In the genomic region with DNA sequence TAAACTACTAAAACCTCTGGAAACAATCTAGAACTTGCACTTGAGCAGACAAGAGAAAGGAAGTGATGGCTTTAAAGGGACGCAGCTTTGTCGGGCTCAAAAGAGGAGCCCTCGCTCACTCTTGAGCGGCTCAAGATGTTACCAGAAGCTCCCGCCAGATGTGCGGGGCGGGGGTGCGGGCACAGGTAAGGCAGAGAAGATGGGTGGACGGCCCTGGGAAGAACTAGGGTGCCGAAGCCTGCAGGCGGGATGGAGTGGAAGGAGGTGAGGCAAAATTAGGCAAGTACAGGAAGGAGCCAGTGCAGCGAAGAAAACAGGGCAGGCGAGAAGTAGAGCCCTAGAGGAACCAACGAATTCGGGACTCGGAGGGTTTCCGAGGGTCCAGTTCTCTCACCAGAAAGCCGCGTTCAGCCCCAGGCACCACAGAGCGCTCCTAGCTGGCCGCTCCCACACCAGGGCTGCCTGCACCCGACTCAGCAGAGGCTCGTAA, we compare ENCODE assay signal across 8 cellular contexts. TPM values are rescaled to one million over a fixed set of nuclear protein-coding genes. Genes with fewer than 3 reads are reported as not detected.
DNase-seq lines count a peak whose midpoint lies in the region; ATAC-seq and TF ChIP-seq lines count a peak whose summit lies in the region.

No MANE protein-coding gene starts in this region.

- peak; percentile 55 for DNase-seq in activated CD8-positive, alpha-beta memory T cell treated with anti-CD3 and anti-CD28 coated beads, Interleukin-2, amount 10 ng/mL, durations not matched to agents 7 days and 5 days
- no peak for DNase-seq in activated CD8-positive, alpha-beta memory T cell treated with anti-CD3 and anti-CD28 coated beads, Interleukin-2, amount 50 U/mL, for 4 hours
- peak; percentile 1 for DNase-seq in T-helper 22 cell (ENCODE audit: low read depth)
- DNase-seq in esophagus muscularis mucosa (ENCODE audit: extremely low spot score), result no peak
- no peak for DNase-seq in NCI-H128 (lab: John Stamatoyannopoulos, UW; ENCODE audit: unreplicated experiment)

- H3K27ac ChIP-seq in esophagus muscularis mucosa (replicated peaks in 1 of 4) (peak overlapping the region; percentile 89 to 95 (median 94)), neutrophil (peak overlapping the region; percentile 94)

- H3K27me3 ChIP-seq in esophagus muscularis mucosa (no peaks in the 10 kb centered on the region), neutrophil (no peaks in the 10 kb centered on the region)

- H3K27me3 Mint-ChIP-seq in activated CD8-positive, alpha-beta memory T cell treated with anti-CD3 and anti-CD28 coated beads, Interleukin-2, amount 10 ng/mL, durations not matched to agents 7 days and 5 days, result no peaks in the 10 kb centered on the region

- H3K36me3 ChIP-seq in esophagus muscularis mucosa (peaks cover 19 to 22% (median 21%) of the 10 kb centered on the region in 4 donors), neutrophil (peaks cover 17% of the 10 kb centered on the region)

- peaks cover 24% of the 10 kb centered on the region for H3K36me3 Mint-ChIP-seq in activated CD8-positive, alpha-beta memory T cell treated with anti-CD3 and anti-CD28 coated beads, Interleukin-2, amount 10 ng/mL, durations not matched to agents 7 days and 5 days

- peaks cover 31 to 58% (median 54%) of the 10 kb centered on the region in 4 donors for H3K4me1 ChIP-seq in esophagus muscularis mucosa
- H3K4me1 ChIP-seq in neutrophil (ENCODE audit: control insufficient read depth in 1 of 2, insufficient read depth in 1 of 2, low read depth in 1 of 2, low read length in 1 of 2), result peaks cover 32 to 39% of the 10 kb centered on the region in 2 experiments

- peaks cover 47% of the 10 kb centered on the region for H3K4me1 Mint-ChIP-seq in activated CD8-positive, alpha-beta memory T cell treated with anti-CD3 and anti-CD28 coated beads, Interleukin-2, amount 10 ng/mL, durations not matched to agents 7 days and 5 days

- no peak for TF ChIP-seq POLR2A in esophagus muscularis mucosa (IDR thresholded peaks at IDR 0.05; ENCODE audit: low read depth)

- intact Hi-C loops in esophagus muscularis mucosa (cut with DNase I), result loop anchor here (2.0 kb wide), 1 partner anchor 70 kb away; no protein-coding TSS in a partner anchor

- H3K4me3 ChIP-seq in esophagus muscularis mucosa (peak overlapping the region; percentile 72 to 97 (median 86)), neutrophil (ENCODE audit: low read depth in 1 of 2, low read length in 1 of 2) (peak overlapping the region; percentile 86 to 96)

- TF ChIP-seq CTCF in esophagus muscularis mucosa (IDR thresholded peaks at IDR 0.05) (no peak), neutrophil (IDR thresholded peaks at IDR 0.05) (no peak)

- no peak for TF ChIP-seq EP300 in esophagus muscularis mucosa (IDR thresholded peaks at IDR 0.05)

- peak overlapping the region; percentile 94 for H3K4me3 Mint-ChIP-seq in activated CD8-positive, alpha-beta memory T cell treated with anti-CD3 and anti-CD28 coated beads, Interleukin-2, amount 10 ng/mL, durations not matched to agents 7 days and 5 days

- H3K9me3 ChIP-seq in esophagus muscularis mucosa (no peaks in the 10 kb centered on the region), neutrophil (no peaks in the 10 kb centered on the region)

- CTCF ChIA-PET in activated CD8-positive, alpha-beta memory T cell treated with anti-CD3 and anti-CD28 coated beads, Interleukin-2, amount 10 ng/mL, durations not matched to agents 7 days and 5 days (lab: Charles Lee), result interaction anchor here (0.7 to 3.4 kb wide), 17 partner anchors 9 to 216 kb away, joined by 3 to 45 read pairs (median 5); a partner anchor contains a TSS

- no peaks in the 10 kb centered on the region for H3K9me3 Mint-ChIP-seq in activated CD8-positive, alpha-beta memory T cell treated with anti-CD3 and anti-CD28 coated beads, Interleukin-2, amount 10 ng/mL, durations not matched to agents 7 days and 5 days (ENCODE audit: low read depth)

- peak; percentile 67 for ATAC-seq in activated CD8-positive, alpha-beta memory T cell treated with anti-CD3 and anti-CD28 coated beads, Interleukin-2, amount 10 ng/mL, durations not matched to agents 7 days and 5 days
- ATAC-seq in HG03103 (IDR thresholded peaks at IDR 0.05; ENCODE audit: low read depth, unreplicated experiment) (peak; percentile 14), GM18861 (IDR thresholded peaks at IDR 0.05; ENCODE audit: unreplicated experiment) (no peak)

- WGBS in esophagus muscularis mucosa, result under 1% methylated on average over 20 of the region's 23 CpGs

- H3K27ac Mint-ChIP-seq in activated CD8-positive, alpha-beta memory T cell treated with anti-CD3 and anti-CD28 coated beads, Interleukin-2, amount 10 ng/mL, durations not matched to agents 7 days and 5 days, result peak overlapping the region; percentile 92

RNA-seq across cellular contexts. Expression of a gene that starts 0.4 kb away (rescaled TPM):
- total RNA-seq in activated CD8-positive, alpha-beta memory T cell treated with anti-CD3 and anti-CD28 coated beads, Interleukin-2, amount 10 ng/mL, durations not matched to agents 7 days and 5 days, result 10 to 100 TPM; 46.7 to 54.2 TPM
- 10 to 100 TPM; 42.7 to 93.3 (median 57.0) TPM for total RNA-seq in esophagus muscularis mucosa

RNA-seq across cellular contexts. Expression of a gene that starts 0.7 kb away (rescaled TPM):
- total RNA-seq in activated CD8-positive, alpha-beta memory T cell treated with anti-CD3 and anti-CD28 coated beads, Interleukin-2, amount 10 ng/mL, durations not matched to agents 7 days and 5 days, result 100 to 1,000 TPM in 1 of 2 experiments, 10 to 100 TPM in 1; 92.3 to 103 TPM
- total RNA-seq in esophagus muscularis mucosa, result 10 to 100 TPM; 30.6 to 89.0 (median 55.0) TPM

RNA-seq across cellular contexts. Expression of a gene that starts 31.2 kb away (rescaled TPM):
- 10 to 100 TPM; 24.4 to 25.5 TPM for total RNA-seq in activated CD8-positive, alpha-beta memory T cell treated with anti-CD3 and anti-CD28 coated beads, Interleukin-2, amount 10 ng/mL, durations not matched to agents 7 days and 5 days
- 1 to 10 TPM; 2.2 to 5.0 (median 4.2) TPM for total RNA-seq in esophagus muscularis mucosa

RNA-seq across cellular contexts. Expression of a gene that starts 41.8 kb away (rescaled TPM):
- 10 to 100 TPM; 54.8 to 60.4 TPM for total RNA-seq in activated CD8-positive, alpha-beta memory T cell treated with anti-CD3 and anti-CD28 coated beads, Interleukin-2, amount 10 ng/mL, durations not matched to agents 7 days and 5 days
- 10 to 100 TPM; 24.9 to 34.5 (median 29.3) TPM for total RNA-seq in esophagus muscularis mucosa

RNA-seq across cellular contexts. Expression of a gene that starts 46.8 kb away (rescaled TPM):
- total RNA-seq in activated CD8-positive, alpha-beta memory T cell treated with anti-CD3 and anti-CD28 coated beads, Interleukin-2, amount 10 ng/mL, durations not matched to agents 7 days and 5 days, result 100 to 1,000 TPM in 1 of 2 experiments, 10 to 100 TPM in 1; 95.9 to 108 TPM
- total RNA-seq in esophagus muscularis mucosa, result 10 to 100 TPM; 13.4 to 27.5 (median 22.4) TPM

Comparison
In these comparisons a context has a peak if more than half of its experiments do, and no peak if none do; other contexts are left out.
1. DNase-seq: peak in activated CD8-positive, alpha-beta memory T cell treated with anti-CD3 and anti-CD28 coated beads, Interleukin-2, amount 10 ng/mL, durations not matched to agents 7 days and 5 days (single experiment) and T-helper 22 cell (single experiment); none in activated CD8-positive, alpha-beta memory T cell treated with anti-CD3 and anti-CD28 coated beads, Interleukin-2, amount 50 U/mL, for 4 hours (single experiment), esophagus muscularis mucosa (single experiment) and NCI-H128 (single experiment).
2. RNA of a gene that starts 31.2 kb away (total RNA-seq): 24.4 to 25.5 TPM in activated CD8-positive, alpha-beta memory T cell treated with anti-CD3 and anti-CD28 coated beads, Interleukin-2, amount 10 ng/mL, durations not matched to agents 7 days and 5 days; 2.2 to 5.0 TPM in esophagus muscularis mucosa; every median in the first group is over 4 times any median in the second.